1 cellular context compared by ENCODE assay signal in genomic region chr7:84041649-84042048, GRCh38.
TF ChIP-seq lines count a peak whose summit lies in the region.

No MANE protein-coding gene starts in this region.

TF ChIP-seq in WTC11, 78 proteins besides CTCF, POLR2A, EP300 and RAD21 (continued from another document):
- TF ChIP-seq ZNF263 (CRISPR knock-in tag; IDR thresholded peaks at IDR 0.05; ENCODE audit: low read depth) (no peak), OVOL2 (CRISPR knock-in tag; IDR thresholded peaks at IDR 0.05; ENCODE audit: borderline replicate concordance) (no peak), IRF1 (CRISPR knock-in tag; IDR thresholded peaks at IDR 0.05) (no peak), ESRRA (CRISPR knock-in tag; IDR thresholded peaks at IDR 0.05; ENCODE audit: borderline replicate concordance) (no peak), SMAD4 (CRISPR knock-in tag; IDR thresholded peaks at IDR 0.05) (no peak), PRDM15 (CRISPR knock-in tag; IDR thresholded peaks at IDR 0.05) (no peak), ZNF423 (CRISPR knock-in tag; IDR thresholded peaks at IDR 0.05) (no peak), HMGXB4 (CRISPR knock-in tag; IDR thresholded peaks at IDR 0.05) (no peak), TP53 (CRISPR knock-in tag; IDR thresholded peaks at IDR 0.05) (no peak), HMGA2 (CRISPR knock-in tag; IDR thresholded peaks at IDR 0.05) (no peak), TEAD4 (CRISPR knock-in tag; IDR thresholded peaks at IDR 0.05) (no peak)
